Comparison of ENCODE assay signal across 10 cellular contexts in the genomic region with DNA sequence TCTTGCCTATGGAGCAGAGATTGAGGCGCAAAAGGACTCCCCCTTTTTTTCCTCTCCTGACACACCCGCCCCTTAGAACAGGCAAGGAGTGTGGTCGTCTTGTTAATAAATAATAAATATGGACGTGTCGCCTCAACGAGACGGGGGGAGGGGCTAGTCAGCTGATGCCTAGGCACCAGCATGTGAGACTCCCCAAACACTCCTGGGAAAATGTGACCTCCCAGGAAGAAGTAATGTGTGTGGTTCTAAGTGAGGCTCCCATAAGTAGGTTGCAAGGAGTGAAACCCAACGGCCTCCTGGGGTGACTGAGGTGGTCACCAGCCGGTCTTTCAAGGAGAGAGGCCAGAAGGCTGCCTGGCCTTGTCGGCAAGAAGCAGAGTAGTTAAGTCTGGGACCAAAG. TPM values are rescaled to one million over a fixed set of nuclear protein-coding genes. Genes with fewer than 3 reads are reported as not detected.
A peak's percentile ranks its signal among the peaks of the same experiment; 100 is the strongest.
DNase-seq lines count a peak whose midpoint lies in the region; ATAC-seq, FAIRE-seq and TF ChIP-seq lines count a peak whose summit lies in the region.
"Had no signal": no experiment of that assay in that cellular context is flagged by ENCODE, and none has a peak within 500 bp of the region (broad histone marks: within the 10 kb centered on the region; RNA-seq: fewer than 3 reads in every experiment).

No MANE protein-coding gene starts in this region.

- CTCF ChIA-PET in HepG2 (lab: Yijun Ruan, JAX; ENCODE audit: low intra/inter-chr PET ratio, low total read pairs), result no interaction called here
- CTCF ChIA-PET in A673 (lab: Charles Lee), result no interaction called here

- H3K36me3 ChIP-seq in HepG2 (replicated peaks in 1 of 2; ENCODE audit: control insufficient read depth in 1 of 2, insufficient read depth in 2 of 2, low read length in 2 of 2), result no peaks in the 10 kb centered on the region
- H3K36me3 ChIP-seq in right lobe of liver, result no peaks in the 10 kb centered on the region
- H3K36me3 ChIP-seq in ascending aorta, result no peaks in the 10 kb centered on the region
- H3K36me3 ChIP-seq in upper lobe of right lung, result no peaks in the 10 kb centered on the region
- no peaks in the 10 kb centered on the region for H3K36me3 ChIP-seq in A673 (ENCODE audit: insufficient read depth, low read length, poor library complexity, severe bottlenecking)

- no peaks in the 10 kb centered on the region for H4K20me1 ChIP-seq in HepG2 (ENCODE audit: insufficient read depth, low read length)

- WGBS in HepG2 (ENCODE audit: low lambda C conversion rate), result 9% methylated on average over 10 of the region's 10 CpGs
- 30% methylated on average over 10 of the region's 10 CpGs for WGBS in right lobe of liver (ENCODE audit: insufficient coverage, low coverage, low lambda C conversion rate, missing lambda C conversion rate)

- H2AFZ ChIP-seq in HepG2 (ENCODE audit: low read length), result no peak overlapping the region

- BruUV-seq in HepG2 (replicated peaks; lab: Mats Ljungman, UMichigan), result no TSS peak
- BruUV-seq in A673 (replicated peaks; lab: Mats Ljungman, UMichigan), result no TSS peak

- FAIRE-seq in HepG2 (lab: Jason Lieb, UNC), result no peak

- H3K4me2 ChIP-seq in HepG2 (ENCODE audit: low read depth, low read length), result peak overlapping the region; percentile 72; the same call in 1 of the 2 replicates

- intact Hi-C loops in HepG2 (cut with micrococcal nuclease; ENCODE audit: unreplicated experiment) (loop anchor here (1.0 kb wide), 1 partner anchor 16 kb away; no protein-coding TSS in a partner anchor), right lobe of liver (cut with DNase I) (no loop called here), ascending aorta (cut with DNase I) (loop anchor here (5.0 kb wide), 1 partner anchor 42 kb away; the partner anchor contains the start of gene COQ3), upper lobe of right lung (cut with DNase I) (no loop called here), A673 (cut with micrococcal nuclease; ENCODE audit: unreplicated experiment) (no loop called here)

- TF ChIP-seq RAD21 in HepG2 (CRISPR knock-in tag; IDR thresholded peaks at IDR 0.05), result no peak

- ATAC-seq in HepG2, result no peak
- no peak for ATAC-seq in right lobe of liver
- ATAC-seq in upper lobe of right lung, result peak; percentile 26
- no peak for ATAC-seq in HG03378 (IDR thresholded peaks at IDR 0.05; ENCODE audit: unreplicated experiment)

- H3K4me1 ChIP-seq in HepG2 (ENCODE audit: insufficient read depth, low read length) (peaks cover 14% of the 10 kb centered on the region), right lobe of liver (no peaks in the 10 kb centered on the region), ascending aorta (peaks cover 0 to 4% of the 10 kb centered on the region in 2 donors), upper lobe of right lung (no peaks in the 10 kb centered on the region), A673 (ENCODE audit: insufficient read depth, low read length, poor library complexity, severe bottlenecking) (no peaks in the 10 kb centered on the region)

- H3K27me3 ChIP-seq in HepG2 (ENCODE audit: control insufficient read depth in 1 of 2, insufficient read depth in 2 of 2, low read length in 2 of 2) (peaks cover 0 to 34% of the 10 kb centered on the region in 2 experiments; a peak in 4 of 5 replicates), right lobe of liver (peaks cover 0 to 7% of the 10 kb centered on the region in 2 donors), ascending aorta (no peaks in the 10 kb centered on the region), upper lobe of right lung (peaks cover 35% of the 10 kb centered on the region), A673 (replicated peaks; ENCODE audit: insufficient read depth, low read depth, low read length, poor library complexity) (no peaks in the 10 kb centered on the region)

- H3K27ac ChIP-seq in HepG2 (ENCODE audit: extremely low read length, insufficient read depth, low read length) (no peak overlapping the region), right lobe of liver (no peak overlapping the region), ascending aorta (no peak overlapping the region), upper lobe of right lung (no peak overlapping the region), A673 (ENCODE audit: low read depth, low read length, poor library complexity, severe bottlenecking) (no peak overlapping the region)

- DNase-seq in HepG2 (ENCODE audit: low spot score), result no peak
- DNase-seq in right lobe of liver, result no peak
- no peak for DNase-seq in ascending aorta (ENCODE audit: low spot score in 2 of 2)
- DNase-seq in kidney tubule cell (ENCODE audit: low spot score), result peak; percentile 27
- DNase-seq in upper lobe of right lung, result no peak
- DNase-seq in A673 (ENCODE audit: low spot score), result no peak
- DNase-seq in cortex of kidney (lab: John Stamatoyannopoulos, UW), result no peak
- DNase-seq: activated effector memory CD4-positive, alpha-beta T cell treated with Interleukin-2 at 50 U/mL for 16 hours; cerebellar nuclear complex had no signal

- H3K9me3 ChIP-seq in HepG2 (ENCODE audit: low read length) (no peaks in the 10 kb centered on the region), right lobe of liver (no peaks in the 10 kb centered on the region), ascending aorta (no peaks in the 10 kb centered on the region), upper lobe of right lung (no peaks in the 10 kb centered on the region), A673 (ENCODE audit: low read depth, low read length, poor library complexity, severe bottlenecking) (no peaks in the 10 kb centered on the region)

- POLR2A ChIA-PET in HepG2 (lab: Yijun Ruan, JAX) (no interaction called here), A673 (lab: Charles Lee; ENCODE audit: low non-redundant PET) (no interaction called here)

- no peaks in the 10 kb centered on the region for H3K79me2 ChIP-seq in HepG2 (ENCODE audit: insufficient read depth, low read length)

- TF ChIP-seq POLR2A in HepG2 (IDR thresholded peaks at IDR 0.05; ENCODE audit: insufficient read depth in 1 of 2, low read depth in 2 of 2, low read length in 2 of 2) (no peak), right lobe of liver (IDR thresholded peaks at IDR 0.05) (no peak)

- H3K4me3 ChIP-seq in HepG2 (replicated peaks in 1 of 3; ENCODE audit: insufficient read depth in 1 of 3, low read depth in 2 of 3, low read length in 3 of 3) (peak overlapping the region in 1 of 3 experiments; percentile 62; a peak in 1 of 6 replicates), right lobe of liver (no peak overlapping the region), ascending aorta (peak overlapping the region; percentile 75 to 77), upper lobe of right lung (peak overlapping the region; percentile 56), A673 (ENCODE audit: low read depth, low read length, poor library complexity, severe bottlenecking) (no peak overlapping the region)

- H3K9ac ChIP-seq in HepG2 (ENCODE audit: insufficient read depth, low read depth, low read length), result no peak overlapping the region

- in situ Hi-C loops in HepG2 (cut with HindIII; ENCODE audit: extremely low pct_ligation_motif_present, low pct_unique_long_range_greater_than_20kb), result no loop called here

- no peak for TF ChIP-seq CTCF in HepG2 (CRISPR knock-in tag; IDR thresholded peaks at IDR 0.05)
- TF ChIP-seq CTCF in right lobe of liver (IDR thresholded peaks at IDR 0.05), result no peak
- TF ChIP-seq CTCF in ascending aorta (IDR thresholded peaks at IDR 0.05), result no peak
- no peak for TF ChIP-seq CTCF in upper lobe of right lung (IDR thresholded peaks at IDR 0.05)
- TF ChIP-seq CTCF in A673 (conservative IDR thresholded peaks at IDR 0.05; ENCODE audit: low read depth, low read length), result no peak

- TF ChIP-seq EP300 in HepG2 (IDR thresholded peaks at IDR 0.05; ENCODE audit: low read depth in 2 of 2, low read length in 2 of 2), result no peak
- TF ChIP-seq EP300 in HepG2 (CRISPR knock-in tag; IDR thresholded peaks at IDR 0.05; ENCODE audit: borderline replicate concordance), result no peak

RNA-seq across cellular contexts. Expression of gene FAXC, which starts 1.1 kb away (rescaled TPM):
- 0.11 and 0.35 TPM in 2 replicates for total RNA-seq in HepG2 (2016; rRNA removed; fragmentation: Illumina TruSeq; extraction: Trizol)
- total RNA-seq in HepG2 (2016; cell fraction: cytosol; rRNA removed; fragmentation: Illumina TruSeq; extraction: Trizol; ENCODE audit: low read depth), result not detected in 2 replicates
- 0.26 and 0.27 TPM in 2 replicates for total RNA-seq in HepG2 (2016; cell fraction: insoluble cytoplasmic fraction; rRNA removed; fragmentation: Illumina TruSeq; extraction: Trizol)
- 0.22 and 0.34 TPM in 2 replicates for total RNA-seq in HepG2 (2016; cell fraction: membrane; rRNA removed; fragmentation: Illumina TruSeq; extraction: Trizol)
- total RNA-seq in HepG2 (2016; cell fraction: nucleus; rRNA removed; fragmentation: Illumina TruSeq; extraction: Trizol), result 0.13 and 0.16 TPM in 2 replicates
- 0.50 and 0.63 TPM in 2 replicates for polyA plus RNA-seq in HepG2 (2011; rRNA removed)
- polyA plus RNA-seq in HepG2 (2011; cell fraction: cytosol; rRNA removed), result 0.23 and 0.82 TPM in 2 replicates
- polyA plus RNA-seq in HepG2 (2011; cell fraction: nucleus; rRNA removed), result 0.73 and 0.79 TPM in 2 replicates
- 0.23 TPM in 1 of 2 replicates, not detected in the other for polyA plus RNA-seq in HepG2 (2012)
- 0.43 and 0.46 TPM in 2 replicates for polyA plus RNA-seq in HepG2 (2016; cell fraction: cytosol; fragmentation: Illumina TruSeq; extraction: Trizol; ENCODE audit: low read depth)
- 0.46 and 1.1 TPM in 2 replicates for polyA plus RNA-seq in HepG2 (2016; cell fraction: insoluble cytoplasmic fraction; fragmentation: Illumina TruSeq; extraction: Trizol; ENCODE audit: low read depth)
- 1.0 and 1.2 TPM in 2 replicates for polyA plus RNA-seq in HepG2 (2016; cell fraction: membrane; fragmentation: Illumina TruSeq; extraction: Trizol; ENCODE audit: low read depth)
- 0.64 and 1.6 TPM in 2 replicates for polyA plus RNA-seq in HepG2 (2016; cell fraction: nucleus; fragmentation: Illumina TruSeq; extraction: Trizol; ENCODE audit: insufficient read depth, low read depth)
- polyA minus RNA-seq in HepG2 (2011; rRNA and poly(A)+ RNA removed; ENCODE audit: low replicate concordance), result 0.40 and 0.62 TPM in 2 replicates
- polyA minus RNA-seq in HepG2 (2011; cell fraction: cytosol; rRNA and poly(A)+ RNA removed), result 1.1 TPM in 1 of 2 replicates, not detected in the other
- 0.13 and 0.37 TPM in 2 replicates for polyA minus RNA-seq in HepG2 (2011; cell fraction: nucleus; rRNA and poly(A)+ RNA removed)
- total RNA-seq in right lobe of liver, result not detected
- not detected for total RNA-seq in ascending aorta
- total RNA-seq in upper lobe of right lung, result 5.4 TPM
- 6.2 and 7.8 TPM in 2 replicates for total RNA-seq in A673 (2021)

RNA-seq across cellular contexts. Expression of gene COQ3, which starts 43.4 kb away (rescaled TPM):
- 20.5 and 26.6 TPM in 2 replicates for total RNA-seq in HepG2 (2016; rRNA removed; fragmentation: Illumina TruSeq; extraction: Trizol)
- total RNA-seq in HepG2 (2016; cell fraction: cytosol; rRNA removed; fragmentation: Illumina TruSeq; extraction: Trizol; ENCODE audit: low read depth), result 9.0 and 10.6 TPM in 2 replicates
- total RNA-seq in HepG2 (2016; cell fraction: insoluble cytoplasmic fraction; rRNA removed; fragmentation: Illumina TruSeq; extraction: Trizol), result 19.2 and 28.7 TPM in 2 replicates
- 8.8 and 10.7 TPM in 2 replicates for total RNA-seq in HepG2 (2016; cell fraction: membrane; rRNA removed; fragmentation: Illumina TruSeq; extraction: Trizol)
- total RNA-seq in HepG2 (2016; cell fraction: nucleus; rRNA removed; fragmentation: Illumina TruSeq; extraction: Trizol), result 6.4 and 9.0 TPM in 2 replicates
- polyA plus RNA-seq in HepG2 (2011; rRNA removed), result 4.8 and 5.3 TPM in 2 replicates
- 3.1 and 4.3 TPM in 2 replicates for polyA plus RNA-seq in HepG2 (2011; cell fraction: cytosol; rRNA removed)
- 3.0 and 3.5 TPM in 2 replicates for polyA plus RNA-seq in HepG2 (2011; cell fraction: nucleus; rRNA removed)
- 4.8 TPM in 2 replicates for polyA plus RNA-seq in HepG2 (2012)
- 5.3 and 6.0 TPM in 2 replicates for polyA plus RNA-seq in HepG2 (2016; cell fraction: cytosol; fragmentation: Illumina TruSeq; extraction: Trizol; ENCODE audit: low read depth)
- 21.4 and 27.4 TPM in 2 replicates for polyA plus RNA-seq in HepG2 (2016; cell fraction: insoluble cytoplasmic fraction; fragmentation: Illumina TruSeq; extraction: Trizol; ENCODE audit: low read depth)
- 6.3 and 7.4 TPM in 2 replicates for polyA plus RNA-seq in HepG2 (2016; cell fraction: membrane; fragmentation: Illumina TruSeq; extraction: Trizol; ENCODE audit: low read depth)
- 15.4 and 16.2 TPM in 2 replicates for polyA plus RNA-seq in HepG2 (2016; cell fraction: nucleus; fragmentation: Illumina TruSeq; extraction: Trizol; ENCODE audit: insufficient read depth, low read depth)
- polyA minus RNA-seq in HepG2 (2011; rRNA and poly(A)+ RNA removed; ENCODE audit: low replicate concordance), result 0.86 and 6.7 TPM in 2 replicates
- polyA minus RNA-seq in HepG2 (2011; cell fraction: cytosol; rRNA and poly(A)+ RNA removed), result 1.4 and 2.1 TPM in 2 replicates
- polyA minus RNA-seq in HepG2 (2011; cell fraction: nucleus; rRNA and poly(A)+ RNA removed), result 1.4 and 1.7 TPM in 2 replicates
- total RNA-seq in right lobe of liver, result 1 to 10 TPM; 5.6 to 8.2 (median 6.7) TPM
- 1.7 TPM for total RNA-seq in ascending aorta
- total RNA-seq in upper lobe of right lung, result 3.9 TPM
- total RNA-seq in A673 (2021), result 15.9 and 21.7 TPM in 2 replicates

Comparison
In these comparisons a context has a peak if more than half of its experiments do, and no peak if none do; other contexts are left out.
1. intact Hi-C loops: an anchor here in HepG2 (1.0 kb wide) and ascending aorta (5.0 kb wide); none called in right lobe of liver, upper lobe of right lung and A673.
2. H3K4me3 ChIP-seq: peak in ascending aorta (2 of 2) and upper lobe of right lung (single experiment); none in right lobe of liver (0 of 3) and A673 (single experiment).